Comparison of ENCODE assay signal across 7 cellular contexts in genomic region chr5:2330325-2330724, GRCh38.
"Had no signal": no experiment of that assay in that cellular context is flagged by ENCODE, and none has a peak within 500 bp of the region (broad histone marks: within the 10 kb centered on the region; RNA-seq: fewer than 3 reads in every experiment).

No MANE protein-coding gene starts in this region.

- H3K27ac ChIP-seq: GM23248, HL-60 had no signal

- FAIRE-seq: HepG2 had no signal

- H3K9ac ChIP-seq: GM23248 had no signal

- H2AFZ ChIP-seq: GM23248 had no signal

- DNase-seq: GM23248, GOT3, H9, HCEC 1CT, KG1 had no signal

- H3K4me3 ChIP-seq: GM23248 had no signal

- ATAC-seq: HepG2 had no signal
